ENCODE assay signal across 25 cellular contexts in genomic region chr13:89393758-89394157, GRCh38.
DNase-seq lines count a peak whose midpoint lies in the region; ATAC-seq, FAIRE-seq and TF ChIP-seq lines count a peak whose summit lies in the region.
"Had no signal": no experiment of that assay in that cellular context is flagged by ENCODE, and none has a peak within 500 bp of the region (broad histone marks: within the 10 kb centered on the region; RNA-seq: fewer than 3 reads in every experiment).

No MANE protein-coding gene starts in this region.

- H3K27me3 ChIP-seq in keratinocyte (ENCODE audit: control insufficient read depth, extremely low read depth, insufficient read depth, low read length), result no peaks in the 10 kb centered on the region
- no peaks in the 10 kb centered on the region for H3K27me3 ChIP-seq in Caco-2 (replicated peaks; ENCODE audit: control insufficient read depth, insufficient read depth, low read length)
- H3K27me3 ChIP-seq: BE2C, gastroesophageal sphincter, uterus had no signal

- CTCF ChIA-PET in A549 (lab: Yijun Ruan, JAX), result interaction anchor here (0.6 kb wide), 1 partner anchor 301 kb away, joined by 3 read pairs; no protein-coding TSS in a partner anchor
- CTCF ChIA-PET in Caco-2 (lab: Charles Lee), result no interaction called here
- CTCF ChIA-PET in RWPE1 (lab: Yijun Ruan, JAX), result interaction anchor here (0.6 kb wide), 1 partner anchor 18 kb away, joined by 3 read pairs; no protein-coding TSS in a partner anchor

- H3K9me1 ChIP-seq in keratinocyte (ENCODE audit: control insufficient read depth, extremely low read depth, insufficient read depth, low read length), result no peaks in the 10 kb centered on the region

- H3K36me3 ChIP-seq in keratinocyte (ENCODE audit: control insufficient read depth in 2 of 2, extremely low read depth in 1 of 2, insufficient read depth in 2 of 2, low read length in 2 of 2) (no peaks in the 10 kb centered on the region), Caco-2 (ENCODE audit: control insufficient read depth, insufficient read depth, low read length) (no peaks in the 10 kb centered on the region)
- H3K36me3 ChIP-seq: BE2C, gastroesophageal sphincter, uterus had no signal

- H2AFZ ChIP-seq in keratinocyte (ENCODE audit: control insufficient read depth, low read length), result peak overlapping the region; percentile 37

- no peak for TF ChIP-seq POLR2A in A549 (IDR thresholded peaks at IDR 0.05; ENCODE audit: low read length)

- no peak for TF ChIP-seq EP300 in A549 (IDR thresholded peaks at IDR 0.05)

- no peak for FAIRE-seq in A549 (lab: Jason Lieb, UNC)
- no peak for FAIRE-seq in keratinocyte (lab: Jason Lieb, UNC)
- FAIRE-seq: A204.1, GM12891, HepG2 had no signal

- H3K27me3 Mint-ChIP-seq in Caco-2 (ENCODE audit: insufficient read depth, unreplicated experiment), result no peaks in the 10 kb centered on the region
- H3K27me3 Mint-ChIP-seq: dendritic cell treated with granulocyte-macrophage colony-stimulating factor and Interleukin-4, amounts not matched to agents 40 ng/mL and 50 ng/mL, for 4 days had no signal

- no peak overlapping the region for H3K4me3 ChIP-seq in A549
- no peak overlapping the region for H3K4me3 ChIP-seq in keratinocyte (ENCODE audit: control insufficient read depth in 2 of 3, extremely low read depth in 1 of 3, insufficient read depth in 2 of 3, low read depth in 1 of 3, low read length in 3 of 3)
- no peak overlapping the region for H3K4me3 ChIP-seq in Caco-2 (ENCODE audit: low read depth, low read length)
- H3K4me3 ChIP-seq: gastroesophageal sphincter, skin epidermis, uterus had no signal

- H3K9me3 ChIP-seq in A549 (no peaks in the 10 kb centered on the region; the same call in 1 of the 3 replicates), keratinocyte (ENCODE audit: control insufficient read depth, low read depth, low read length) (no peaks in the 10 kb centered on the region), Caco-2 (no peaks in the 10 kb centered on the region)
- H3K9me3 ChIP-seq: BE2C, uterus had no signal

- no peak for TF ChIP-seq RAD21 in A549 (conservative IDR thresholded peaks at IDR 0.05 in 1 of 2, IDR thresholded peaks at IDR 0.05 in 1 of 2)

- no peaks in the 10 kb centered on the region for H3K79me2 ChIP-seq in keratinocyte (ENCODE audit: control insufficient read depth, insufficient read depth, low read length)

- POLR2A ChIA-PET in A549 (lab: Yijun Ruan, JAX), result no interaction called here
- POLR2A ChIA-PET in Caco-2 (lab: Charles Lee), result no interaction called here
- POLR2A ChIA-PET in RWPE1 (lab: Yijun Ruan, JAX; ENCODE audit: low non-redundant PET), result no interaction called here

- H4K20me1 ChIP-seq in keratinocyte (ENCODE audit: control insufficient read depth, extremely low read depth, insufficient read depth, low read length), result no peaks in the 10 kb centered on the region

- no peak for ATAC-seq in A549
- no peak for ATAC-seq in GM19328 (IDR thresholded peaks at IDR 0.05; ENCODE audit: unreplicated experiment)
- ATAC-seq: gastroesophageal sphincter, HCT116, HepG2 had no signal

- no TSS peak for BruUV-seq in Caco-2 (replicated peaks; lab: Mats Ljungman, UMichigan)

- no peak for DNase-seq in A549 (ENCODE audit: low read depth in 1 of 2, low spot score in 1 of 2)
- peak; percentile 31 for DNase-seq in HCEC 1CT
- DNase-seq in NCI-H510A treated with DMSO at 0.1 percent for 48 hours (lab: John Stamatoyannopoulos, UW), result peak; percentile 87
- no peak for DNase-seq in keratinocyte (ENCODE audit: low read depth, low spot score)
- no peak for DNase-seq in NCI-H1417 treated with DMSO at 0.1 percent for 48 hours (lab: John Stamatoyannopoulos, UW)
- no peak for DNase-seq in Caco-2
- no peak for DNase-seq in RWPE1 (ENCODE audit: low spot score)
- DNase-seq: activated CD4-positive, alpha-beta T cell treated with anti-CD3 and anti-CD28 coated beads, Interleukin-2, amount 50 U/mL, for 1 hour; activated naive CD4-positive, alpha-beta T cell treated with anti-CD3 and anti-CD28 coated beads for 36 hours; BE2C; NCI-H1105; NCI-H2081 treated with DMSO at 0.1 percent for 48 hours; NCI-H526 treated with DMSO at 0.1 percent for 48 hours; stimulated activated CD4-positive, alpha-beta T cell treated with anti-CD3 and anti-CD28 coated beads, Interleukin-2, amount 100 ng/mL, for 24 hours; stimulated activated naive CD4-positive, alpha-beta T cell; uterus had no signal

- H3K4me2 ChIP-seq in A549 (0 out of 3 replicates have a peak overlapping the region, but pooled peaks have one; percentile 12), keratinocyte (ENCODE audit: control insufficient read depth, extremely low read depth, insufficient read depth, low read depth, low read length) (no peak overlapping the region)

- dilution Hi-C loops in keratinocyte (cut with MboI; ENCODE audit: extremely low pct_ligation_motif_present, low sequenced_read_pairs), result no loop called here

- 70% methylated on average over 3 of the region's 3 CpGs for WGBS in A549 (ENCODE audit: missing lambda C conversion rate)

- H3K9me3 Mint-ChIP-seq in Caco-2 (ENCODE audit: unreplicated experiment), result peaks cover 5% of the 10 kb centered on the region

- TF ChIP-seq CTCF in A549 (IDR thresholded peaks at IDR 0.05), result no peak
- no peak for TF ChIP-seq CTCF in keratinocyte (optimal IDR thresholded peaks at IDR 0.05 in 1 of 3, IDR thresholded peaks at IDR 0.05 in 1 of 3, conservative IDR thresholded peaks at IDR 0.05 in 1 of 3; ENCODE audit: extremely low read depth in 1 of 3, insufficient read depth in 2 of 3, low read length in 3 of 3)
- TF ChIP-seq CTCF in Caco-2 (IDR thresholded peaks at IDR 0.05; ENCODE audit: insufficient read depth in 1 of 2, low read depth in 1 of 2, low read length in 1 of 2, severe bottlenecking in 1 of 2, unreplicated experiment in 1 of 2), result no peak
- no peak for TF ChIP-seq CTCF in RWPE1 (conservative IDR thresholded peaks at IDR 0.05; ENCODE audit: low read depth)

- no peak overlapping the region for H3K4me3 Mint-ChIP-seq in Caco-2 (ENCODE audit: unreplicated experiment)
- H3K4me3 Mint-ChIP-seq: activated naive CD4-positive, alpha-beta T cell treated with anti-CD3 and anti-CD28 coated beads for 36 hours; dendritic cell treated with granulocyte-macrophage colony-stimulating factor and Interleukin-4, amounts not matched to agents 40 ng/mL and 50 ng/mL, for 4 days had no signal

- H3K4me1 ChIP-seq in A549 (no peaks in the 10 kb centered on the region), keratinocyte (ENCODE audit: control insufficient read depth, extremely low read depth, insufficient read depth, low read length) (no peaks in the 10 kb centered on the region), Caco-2 (no peaks in the 10 kb centered on the region)
- H3K4me1 ChIP-seq: gastroesophageal sphincter, uterus had no signal

- intact Hi-C loops in Caco-2 (cut with micrococcal nuclease; ENCODE audit: unreplicated experiment), result no loop called here

- no peaks in the 10 kb centered on the region for H3K36me3 Mint-ChIP-seq in Caco-2 (ENCODE audit: insufficient read depth, unreplicated experiment)

- no peak overlapping the region for H3K27ac Mint-ChIP-seq in Caco-2 (ENCODE audit: unreplicated experiment)
- H3K27ac Mint-ChIP-seq: activated naive CD4-positive, alpha-beta T cell treated with anti-CD3 and anti-CD28 coated beads for 36 hours; dendritic cell treated with granulocyte-macrophage colony-stimulating factor and Interleukin-4, amounts not matched to agents 40 ng/mL and 50 ng/mL, for 4 days had no signal

- H3K4me1 Mint-ChIP-seq in Caco-2 (ENCODE audit: low read depth, unreplicated experiment), result no peaks in the 10 kb centered on the region

- H3K9ac ChIP-seq in keratinocyte (ENCODE audit: control insufficient read depth, extremely low read depth, insufficient read depth, low read length), result no peak overlapping the region

- H3K27ac ChIP-seq in A549 (no peak overlapping the region), keratinocyte (ENCODE audit: control insufficient read depth, insufficient read depth, low read length) (no peak overlapping the region), RWPE1 (no peak overlapping the region)
- H3K27ac ChIP-seq: gastroesophageal sphincter, skin epidermis, uterus, VCaP had no signal

TF ChIP-seq in A549, 52 proteins besides CTCF, POLR2A, EP300 and RAD21:
- TF ChIP-seq, protein P1, sequence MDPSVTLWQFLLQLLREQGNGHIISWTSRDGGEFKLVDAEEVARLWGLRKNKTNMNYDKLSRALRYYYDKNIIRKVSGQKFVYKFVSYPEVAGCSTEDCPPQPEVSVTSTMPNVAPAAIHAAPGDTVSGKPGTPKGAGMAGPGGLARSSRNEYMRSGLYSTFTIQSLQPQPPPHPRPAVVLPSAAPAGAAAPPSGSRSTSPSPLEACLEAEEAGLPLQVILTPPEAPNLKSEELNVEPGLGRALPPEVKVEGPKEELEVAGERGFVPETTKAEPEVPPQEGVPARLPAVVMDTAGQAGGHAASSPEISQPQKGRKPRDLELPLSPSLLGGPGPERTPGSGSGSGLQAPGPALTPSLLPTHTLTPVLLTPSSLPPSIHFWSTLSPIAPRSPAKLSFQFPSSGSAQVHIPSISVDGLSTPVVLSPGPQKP (IDR thresholded peaks at IDR 0.05; ENCODE audit: low read depth, low read length), result no peak
- TF ChIP-seq CEBPB (IDR thresholded peaks at IDR 0.05) (no peak), HMGXB4 (CRISPR knock-in tag; IDR thresholded peaks at IDR 0.05; ENCODE audit: borderline replicate concordance) (no peak), HEYL (CRISPR knock-in tag; IDR thresholded peaks at IDR 0.05) (no peak), CBX8 (IDR thresholded peaks at IDR 0.05) (no peak)

Comparison
In these comparisons a context has a peak if more than half of its experiments do, and no peak if none do; other contexts are left out.
1. DNase-seq: peak in HCEC 1CT (single experiment) and NCI-H510A treated with DMSO at 0.1 percent for 48 hours (single experiment); none in A549 (0 of 2), keratinocyte (single experiment), NCI-H1417 treated with DMSO at 0.1 percent for 48 hours (single experiment), Caco-2 (0 of 2) and RWPE1 (single experiment).